ENCODE assay signal across 19 cellular contexts in the genomic region with DNA sequence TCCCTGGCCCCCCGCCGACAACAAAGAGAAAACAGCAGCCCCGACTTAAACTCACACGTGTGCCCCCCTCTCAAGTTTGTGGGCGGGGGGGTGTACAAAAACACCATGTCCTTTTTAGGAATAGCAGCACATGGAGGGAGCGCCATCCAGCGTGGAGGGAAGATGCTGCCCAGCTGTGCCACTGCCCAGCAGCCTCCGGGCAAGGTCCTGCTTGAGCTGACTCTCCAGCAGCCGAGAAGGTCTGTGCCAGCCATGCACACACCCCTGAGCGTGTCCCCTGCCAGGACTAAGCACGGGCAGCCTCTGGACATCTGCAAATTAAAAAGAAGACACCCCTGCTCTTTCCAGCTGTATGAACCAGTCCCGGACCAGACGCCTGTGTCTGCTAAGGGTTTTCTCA.
"Had no signal": no experiment of that assay in that cellular context is flagged by ENCODE, and none has a peak within 500 bp of the region (broad histone marks: within the 10 kb centered on the region; RNA-seq: fewer than 3 reads in every experiment).

No MANE protein-coding gene starts in this region.

- DNase-seq: IMR-90, Kasumi-1, MM.1S, NCI-H1092 treated with DMSO at 0.1 percent for 48 hours, NCI-H1436, NCI-H187, NCI-H2029, NCI-H2081 treated with DMSO at 0.1 percent for 48 hours, NCI-H2171, NCI-H226, NCI-H446, NCI-H510A, NCI-H524 treated with DMSO at 0.1 percent for 48 hours, NCI-H69, NCI-H774, SHP77 had no signal

- H3K27ac ChIP-seq: KMS-11, RWPE1 had no signal

- H3K9ac ChIP-seq: KMS-11 had no signal

- H3K4me2 ChIP-seq: KMS-11 had no signal

- FAIRE-seq: RCC 7860 had no signal
